Comparison of ENCODE assay signal across 27 cellular contexts in genomic region chr4:68907230-68907629, GRCh38. TPM values are rescaled to one million over a fixed set of nuclear protein-coding genes. Genes with fewer than 3 reads are reported as not detected.
DNase-seq lines count a peak whose midpoint lies in the region; ATAC-seq, FAIRE-seq and TF ChIP-seq lines count a peak whose summit lies in the region.
"Had no signal": no experiment of that assay in that cellular context is flagged by ENCODE, and none has a peak within 500 bp of the region (broad histone marks: within the 10 kb centered on the region; RNA-seq: fewer than 3 reads in every experiment).

No MANE protein-coding gene starts in this region.

- WGBS in small intestine, 3 donors, result 19 to 57% (median 27%) methylated on average over 3 of the region's 3 CpGs

- H3K4me1 ChIP-seq in ES-I3 (ENCODE audit: insufficient read depth, low read length) (peaks cover 15% of the 10 kb centered on the region), iPS-18a (ENCODE audit: control insufficient read depth, low read depth, low read length) (peaks cover 37% of the 10 kb centered on the region), small intestine (ENCODE audit: control insufficient read depth in 2 of 2, insufficient read depth in 1 of 2, low read depth in 1 of 2, low read length in 1 of 2) (peaks cover 0 to 2% of the 10 kb centered on the region in 2 donors)
- H3K4me1 ChIP-seq: gastrocnemius medialis had no signal

- peaks cover 61% of the 10 kb centered on the region for H3K4me1 Mint-ChIP-seq in WTC11
- H3K4me1 Mint-ChIP-seq: activated naive CD4-positive, alpha-beta T cell treated with anti-CD3 and anti-CD28 coated beads, Interleukin-2, amount 50 U/mL, for 24 hours; naive thymus-derived CD4-positive, alpha-beta T cell had no signal

- no peak for ATAC-seq in WTC11
- ATAC-seq in GM18517 (IDR thresholded peaks at IDR 0.05; ENCODE audit: unreplicated experiment), result no peak
- ATAC-seq: activated T-cell treated with anti-CD3 and anti-CD28 coated beads, Interleukin-2, amount 50 U/mL, for 4 hours; gastrocnemius medialis; Right ventricle myocardium inferior had no signal

- H3K9me3 ChIP-seq in ES-I3 (ENCODE audit: control insufficient read depth, insufficient read depth, low read length), result no peaks in the 10 kb centered on the region
- H3K9me3 ChIP-seq in iPS-18a (ENCODE audit: control insufficient read depth, low read depth, low read length), result no peaks in the 10 kb centered on the region
- H3K9me3 ChIP-seq in small intestine (ENCODE audit: control insufficient read depth, low read depth), result no peaks in the 10 kb centered on the region
- H3K9me3 ChIP-seq: gastrocnemius medialis had no signal

- H3K4me3 Mint-ChIP-seq in WTC11, result peak overlapping the region; percentile 71
- H3K4me3 Mint-ChIP-seq: activated naive CD4-positive, alpha-beta T cell treated with anti-CD3 and anti-CD28 coated beads, Interleukin-2, amount 50 U/mL, for 24 hours; activated T-cell treated with anti-CD3 and anti-CD28 coated beads, Interleukin-2, amount 50 U/mL, for 4 hours; CD4-positive, alpha-beta memory T cell; naive thymus-derived CD4-positive, alpha-beta T cell had no signal

- POLR2A ChIA-PET in WTC11 (lab: Charles Lee), result no interaction called here

- peak overlapping the region; percentile 100 for H3K27ac Mint-ChIP-seq in WTC11
- H3K27ac Mint-ChIP-seq: activated naive CD4-positive, alpha-beta T cell treated with anti-CD3 and anti-CD28 coated beads, Interleukin-2, amount 50 U/mL, for 24 hours; HFFc6 had no signal

- DNase-seq in WTC11 (ENCODE audit: low spot score), result no peak
- DNase-seq in small intestine, result peak; percentile 57
- no peak for DNase-seq in NCI-H128 (lab: John Stamatoyannopoulos, UW; ENCODE audit: unreplicated experiment)
- DNase-seq in AML-193 (lab: John Stamatoyannopoulos, UW), result no peak
- DNase-seq: activated CD4-positive, alpha-beta T cell treated with anti-CD3 and anti-CD28 coated beads for 1 hour; activated CD8-positive, alpha-beta memory T cell treated with anti-CD3 and anti-CD28 coated beads for 24 hours; activated T-cell treated with anti-CD3 and anti-CD28 coated beads, Interleukin-2, amount 50 U/mL, for 4 hours; CD4-positive, alpha-beta memory T cell; DMS153; gastrocnemius medialis; GF-D8; HFFc6; hypothalamus; Karpas-422; naive thymus-derived CD4-positive, alpha-beta T cell; NCI-H1048; NCI-H187 treated with DMSO at 0.1 percent for 48 hours had no signal

- H3K9ac ChIP-seq in ES-I3 (ENCODE audit: low read depth, low read length), result peak overlapping the region; percentile 39; the same call in 1 of the 2 replicates
- H3K9ac ChIP-seq in iPS-18a (ENCODE audit: low read length), result peak overlapping the region; percentile 63

- H3K27me3 Mint-ChIP-seq in WTC11 (ENCODE audit: low read depth), result no peaks in the 10 kb centered on the region
- H3K27me3 Mint-ChIP-seq: activated naive CD4-positive, alpha-beta T cell treated with anti-CD3 and anti-CD28 coated beads, Interleukin-2, amount 50 U/mL, for 24 hours; CD4-positive, alpha-beta memory T cell had no signal

- H3K27me3 ChIP-seq in iPS-18a (ENCODE audit: control insufficient read depth, insufficient read depth, low read length) (no peaks in the 10 kb centered on the region), small intestine (ENCODE audit: control insufficient read depth in 2 of 2, insufficient read depth in 2 of 2, low read length in 2 of 2) (no peaks in the 10 kb centered on the region)
- H3K27me3 ChIP-seq: gastrocnemius medialis had no signal

- FAIRE-seq in small intestine (lab: Jason Lieb, UNC), result no peak
- FAIRE-seq: keratinocyte had no signal

- H3K9me3 Mint-ChIP-seq in WTC11, result no peaks in the 10 kb centered on the region
- H3K9me3 Mint-ChIP-seq: activated naive CD4-positive, alpha-beta T cell treated with anti-CD3 and anti-CD28 coated beads, Interleukin-2, amount 50 U/mL, for 24 hours; activated T-cell treated with anti-CD3 and anti-CD28 coated beads, Interleukin-2, amount 50 U/mL, for 4 hours had no signal

- no peaks in the 10 kb centered on the region for H3K36me3 ChIP-seq in ES-I3 (ENCODE audit: insufficient read depth, low read length)
- no peaks in the 10 kb centered on the region for H3K36me3 ChIP-seq in iPS-18a (ENCODE audit: control insufficient read depth, low read depth, low read length)
- H3K36me3 ChIP-seq in small intestine (ENCODE audit: control insufficient read depth in 2 of 2, insufficient read depth in 2 of 2, low read length in 2 of 2), result no peaks in the 10 kb centered on the region
- H3K36me3 ChIP-seq: gastrocnemius medialis had no signal

- CTCF ChIA-PET in WTC11 (lab: Charles Lee), result interaction anchor here (2.1 kb wide), 1 partner anchor 234 kb away, joined by 6 read pairs; no protein-coding TSS in a partner anchor

- peak overlapping the region; percentile 79 for H3K27ac ChIP-seq in iPS-18a (ENCODE audit: low read length)
- no peak overlapping the region for H3K27ac ChIP-seq in small intestine (ENCODE audit: low read depth in 1 of 2, low read length in 1 of 2)
- H3K27ac ChIP-seq: gastrocnemius medialis had no signal

- H3K4me3 ChIP-seq in iPS-18a (ENCODE audit: low read length) (no peak overlapping the region), small intestine (ENCODE audit: low read depth in 1 of 2, low read length in 2 of 2) (no peak overlapping the region)
- H3K4me3 ChIP-seq: gastrocnemius medialis had no signal

- H3K36me3 Mint-ChIP-seq in WTC11, result no peaks in the 10 kb centered on the region
- H3K36me3 Mint-ChIP-seq: activated naive CD4-positive, alpha-beta T cell treated with anti-CD3 and anti-CD28 coated beads, Interleukin-2, amount 50 U/mL, for 24 hours; CD4-positive, alpha-beta memory T cell; naive thymus-derived CD4-positive, alpha-beta T cell had no signal

- TF ChIP-seq CTCF in WTC11 (IDR thresholded peaks at IDR 0.05), result no peak

TF ChIP-seq in WTC11, 78 proteins besides CTCF, POLR2A, EP300 and RAD21:
- no peak for TF ChIP-seq NFYB (CRISPR knock-in tag; conservative IDR thresholded peaks at IDR 0.05; ENCODE audit: low read depth)
- TF ChIP-seq SMAD3 (CRISPR knock-in tag; IDR thresholded peaks at IDR 0.05; ENCODE audit: borderline replicate concordance), result no peak
- no peak for TF ChIP-seq GTF2I (CRISPR knock-in tag; conservative IDR thresholded peaks at IDR 0.05)
- TF ChIP-seq ELF4 (CRISPR knock-in tag; IDR thresholded peaks at IDR 0.05; ENCODE audit: low read depth), result no peak
- no peak for TF ChIP-seq GABPB1 (CRISPR knock-in tag; IDR thresholded peaks at IDR 0.05)
- no peak for TF ChIP-seq TP53 (CRISPR knock-in tag; IDR thresholded peaks at IDR 0.05)
- TF ChIP-seq ZNF423 (CRISPR knock-in tag; IDR thresholded peaks at IDR 0.05), result no peak
- no peak for TF ChIP-seq CREM (CRISPR knock-in tag; IDR thresholded peaks at IDR 0.05)
- no peak for TF ChIP-seq ZNF121 (CRISPR knock-in tag; IDR thresholded peaks at IDR 0.05)
- TF ChIP-seq MLX (CRISPR knock-in tag; IDR thresholded peaks at IDR 0.05), result no peak
- no peak for TF ChIP-seq SP1 (CRISPR knock-in tag; conservative IDR thresholded peaks at IDR 0.05)
- no peak for TF ChIP-seq ZBTB21 (CRISPR knock-in tag; IDR thresholded peaks at IDR 0.05; ENCODE audit: borderline replicate concordance)
- TF ChIP-seq ATF1 (CRISPR knock-in tag; IDR thresholded peaks at IDR 0.05), result no peak
- no peak for TF ChIP-seq NR1H2 (CRISPR knock-in tag; IDR thresholded peaks at IDR 0.05)
- no peak for TF ChIP-seq FOXK1 (CRISPR knock-in tag; IDR thresholded peaks at IDR 0.05)
- no peak for TF ChIP-seq ZNF425 (CRISPR knock-in tag; conservative IDR thresholded peaks at IDR 0.05)
TF ChIP-seq in WTC11: peak in this region for 0.

RNA-seq across cellular contexts. Expression of gene UGT2A3, which starts 44.4 kb away (rescaled TPM):
- total RNA-seq in WTC11 (2021), result 0.09 to 0.11 TPM (median 0.11 TPM) in 3 replicates
- polyA plus RNA-seq in small intestine, result 100 to 1,000 TPM in 1 of 3 donors, 10 to 100 TPM in 2; 41.2 to 102 (median 90.0) TPM
- total RNA-seq: CD4-positive, alpha-beta memory T cell; HFFc6; lung microvascular endothelial cell; naive thymus-derived CD4-positive, alpha-beta T cell; osteoblast; right cardiac atrium; Right ventricle myocardium inferior had no signal
- polyA plus RNA-seq: CD4-positive, alpha-beta memory T cell; esophagus; keratinocyte; naive thymus-derived CD4-positive, alpha-beta T cell; right cardiac atrium had no signal
